ENCODE assay signal across 8 cellular contexts in genomic region chr19:11090264-11091032, GRCh38. TPM values are rescaled to one million over a fixed set of nuclear protein-coding genes. Genes with fewer than 3 reads are reported as not detected.
A peak's percentile ranks its signal among the peaks of the same experiment; 100 is the strongest.
DNase-seq lines count a peak whose midpoint lies in the region; ATAC-seq and TF ChIP-seq lines count a peak whose summit lies in the region.

No MANE protein-coding gene starts in this region.

- H3K9me3 ChIP-seq in Caco-2: no peaks in the 10 kb centered on the region
- no peaks in the 10 kb centered on the region for H3K9me3 ChIP-seq in OCI-LY1 (ENCODE audit: low read length)

- H3K27ac Mint-ChIP-seq in Caco-2 (ENCODE audit: unreplicated experiment): peak overlapping the region; percentile 99

- peak overlapping the region; percentile 90 for H3K4me3 Mint-ChIP-seq in Caco-2 (ENCODE audit: unreplicated experiment)

- ATAC-seq in GM21515 (IDR thresholded peaks at IDR 0.05; ENCODE audit: unreplicated experiment): peak; percentile 60

- BruUV-seq in Caco-2 (replicated peaks; lab: Mats Ljungman, UMichigan): no TSS peak

- H3K27me3 Mint-ChIP-seq in Caco-2 (ENCODE audit: insufficient read depth, unreplicated experiment): no peaks in the 10 kb centered on the region

- H4K20me1 ChIP-seq in OCI-LY1 (ENCODE audit: insufficient read depth, low read length): no peaks in the 10 kb centered on the region

- no peaks in the 10 kb centered on the region for H3K9me3 Mint-ChIP-seq in Caco-2 (ENCODE audit: unreplicated experiment)

- H3K36me3 Mint-ChIP-seq in Caco-2 (ENCODE audit: insufficient read depth, unreplicated experiment): peaks cover 65% of the 10 kb centered on the region

- POLR2A ChIA-PET in Caco-2 (lab: Charles Lee): interaction anchor here (0.5 kb wide), 1 partner anchor 32 kb away, joined by 4 read pairs; no protein-coding TSS in a partner anchor

- intact Hi-C loops in Caco-2 (cut with micrococcal nuclease; ENCODE audit: unreplicated experiment): loop anchor here (5.0 kb wide), 1 partner anchor 153 kb away; no protein-coding TSS in a partner anchor

- H3K36me3 ChIP-seq in Caco-2 (ENCODE audit: control insufficient read depth, insufficient read depth, low read length): peaks cover 9% of the 10 kb centered on the region
- peaks cover 49% of the 10 kb centered on the region for H3K36me3 ChIP-seq in OCI-LY1 (ENCODE audit: insufficient read depth, low read length)

- no peak for TF ChIP-seq CTCF in Caco-2 (IDR thresholded peaks at IDR 0.05; ENCODE audit: insufficient read depth in 1 of 2, low read depth in 1 of 2, low read length in 1 of 2, severe bottlenecking in 1 of 2, unreplicated experiment in 1 of 2)
- peak; percentile 27; the same call in 1 of the 2 replicates for TF ChIP-seq CTCF in OCI-LY1 (IDR thresholded peaks at IDR 0.05; ENCODE audit: low read length)

- H3K27me3 ChIP-seq in Caco-2 (replicated peaks; ENCODE audit: control insufficient read depth, insufficient read depth, low read length) (no peaks in the 10 kb centered on the region), OCI-LY1 (ENCODE audit: insufficient read depth, low read length) (no peaks in the 10 kb centered on the region)

- DNase-seq in Caco-2 (peak; percentile 96 to 99), HuH-7.5 (ENCODE audit: low spot score) (peak; percentile 79), activated T-cell treated with anti-CD3 and anti-CD28 coated beads for 24 hours (ENCODE audit: low read depth) (peak; percentile 95), epidermal melanocyte (ENCODE audit: insufficient read length, low spot score) (peak; percentile 79), middle frontal gyrus (ENCODE audit: extremely low spot score, low spot score) (peak; percentile 88)
- DNase-seq in stimulated activated CD8-positive, alpha-beta memory T cell treated with anti-CD3 and anti-CD28 coated beads, Interleukin-15, amount 100 ng/mL, for 48 hours (ENCODE audit: low read depth in 2 of 2): peak; percentile 98

- peak overlapping the region; percentile 87 for H3K4me3 ChIP-seq in Caco-2 (ENCODE audit: low read depth, low read length)
- H3K4me3 ChIP-seq in OCI-LY1 (ENCODE audit: low read depth, low read length, poor library complexity, severe bottlenecking): peak overlapping the region; percentile 96

- peak overlapping the region; percentile 95 for H3K27ac ChIP-seq in OCI-LY1 (ENCODE audit: low read depth, low read length, poor library complexity, severe bottlenecking)

- no peak overlapping the region for H2AFZ ChIP-seq in OCI-LY1 (ENCODE audit: low read length)

- peaks cover 42% of the 10 kb centered on the region for H3K4me1 ChIP-seq in Caco-2
- H3K4me1 ChIP-seq in OCI-LY1 (ENCODE audit: insufficient read depth, low read length, severe bottlenecking): peaks cover 47% of the 10 kb centered on the region

- peak overlapping the region; percentile 97 for H3K4me2 ChIP-seq in OCI-LY1 (ENCODE audit: low read length)

- H3K79me2 ChIP-seq in OCI-LY1 (ENCODE audit: insufficient read depth, low read length): peaks cover 50% of the 10 kb centered on the region

- H3F3A ChIP-seq in OCI-LY1 (ENCODE audit: insufficient read depth, low read length): no peaks in the 10 kb centered on the region

- CTCF ChIA-PET in Caco-2 (lab: Charles Lee): interaction anchor here (1.2 to 1.9 kb wide), 3 partner anchors 36 to 373 kb away, joined by 3 to 7 read pairs (median 6); partner anchors contain the start of gene DNM2

- peak overlapping the region; percentile 93 for H3K9ac ChIP-seq in OCI-LY1 (ENCODE audit: low read length)

- H3K9me2 ChIP-seq in OCI-LY1 (ENCODE audit: low read depth, low read length): no peaks in the 10 kb centered on the region

- H3K4me1 Mint-ChIP-seq in Caco-2 (ENCODE audit: low read depth, unreplicated experiment): peaks cover 9% of the 10 kb centered on the region

RNA-seq across cellular contexts. Expression of gene LDLR, which starts 1.2 kb away (rescaled TPM):
- total RNA-seq in Caco-2 (2022): 68.9 and 83.4 TPM in 2 replicates

Comparison
In these comparisons a context has a peak if more than half of its experiments do, and no peak if none do; other contexts are left out.
1. Peak in every context shown above with its lines: DNase-seq, ATAC-seq, H3K4me3 ChIP-seq and H3K27ac ChIP-seq.